In the genomic region with DNA sequence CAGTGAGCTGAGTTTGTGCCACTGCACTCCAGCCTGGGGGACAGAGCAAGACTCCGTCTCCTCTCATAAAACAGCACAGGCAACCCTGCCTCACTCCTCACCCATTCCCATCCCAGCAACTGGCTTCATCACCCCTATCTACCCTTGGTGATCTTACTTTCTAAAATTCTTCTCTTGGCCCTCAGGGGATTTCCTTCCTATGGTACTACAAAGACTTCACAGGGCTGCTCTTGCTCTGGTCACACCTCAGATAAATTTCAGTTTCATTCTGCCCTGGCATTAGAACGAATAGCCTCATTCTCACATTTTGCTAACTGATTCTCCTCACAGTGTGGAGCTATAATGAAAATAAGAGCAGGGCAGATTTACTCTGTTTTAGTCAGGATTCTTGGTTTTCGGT, we compare ENCODE assay signal across 10 cellular contexts.
DNase-seq lines count a peak whose midpoint lies in the region; ATAC-seq, FAIRE-seq and TF ChIP-seq lines count a peak whose summit lies in the region.
"Had no signal": no experiment of that assay in that cellular context is flagged by ENCODE, and none has a peak within 500 bp of the region (broad histone marks: within the 10 kb centered on the region; RNA-seq: fewer than 3 reads in every experiment).

No MANE protein-coding gene starts in this region.

- no peaks in the 10 kb centered on the region for H3K27me3 ChIP-seq in neuron (ENCODE audit: insufficient read depth, low read length)
- H3K27me3 ChIP-seq: colonic mucosa, suprapubic skin had no signal

- peaks cover 2% of the 10 kb centered on the region for H3K4me1 ChIP-seq in neuron (ENCODE audit: insufficient read depth, low read length)
- H3K4me1 ChIP-seq: colonic mucosa, suprapubic skin had no signal

- no peak overlapping the region for H3K4me3 ChIP-seq in neuron (ENCODE audit: low read length)
- H3K4me3 ChIP-seq: colonic mucosa, suprapubic skin had no signal

- no peak for DNase-seq in H54 (ENCODE audit: insufficient read length, low spot score)
- DNase-seq in cerebellar nuclear complex (lab: John Stamatoyannopoulos, UW): no peak
- no peak for DNase-seq in effector CD8-positive, alpha-beta T cell (lab: John Stamatoyannopoulos, UW)
- no peak for DNase-seq in NCI-H1417 (lab: John Stamatoyannopoulos, UW)
- DNase-seq: colonic mucosa had no signal

- H3K36me3 ChIP-seq in neuron (ENCODE audit: insufficient read depth, low read length): no peaks in the 10 kb centered on the region
- H3K36me3 ChIP-seq: colonic mucosa, suprapubic skin had no signal

- H2AFZ ChIP-seq in neuron (ENCODE audit: low read depth, low read length): peak overlapping the region; percentile 49

- no peak for FAIRE-seq in H54 (lab: Jason Lieb, UNC)

- H3K9me3 ChIP-seq in neuron (ENCODE audit: low read length): no peaks in the 10 kb centered on the region
- H3K9me3 ChIP-seq: colonic mucosa, suprapubic skin had no signal

- no peak for TF ChIP-seq POLR2A in H54 (IDR thresholded peaks at IDR 0.05; ENCODE audit: low read depth, low read length)

- ATAC-seq in GM18907 (IDR thresholded peaks at IDR 0.05; ENCODE audit: unreplicated experiment): peak; percentile 97
- ATAC-seq in GM21723 (IDR thresholded peaks at IDR 0.05; ENCODE audit: unreplicated experiment): peak; percentile 91
- peak; percentile 71 for ATAC-seq in HG03280 (IDR thresholded peaks at IDR 0.05; ENCODE audit: unreplicated experiment)
